8 cellular contexts compared by ENCODE assay signal in genomic region chr13:97125810-97126738, GRCh38.
DNase-seq lines count a peak whose midpoint lies in the region; ATAC-seq and TF ChIP-seq lines count a peak whose summit lies in the region.

No MANE protein-coding gene starts in this region.

- H3K27ac ChIP-seq in Peyer's patch, result peak overlapping the region in 2 of 4 donors; percentile 18 to 20

- H3K27ac Mint-ChIP-seq in T-helper 2 cell treated with Interferon-gamma antibody and Interleukin-4, amounts not matched to agents 5 μg/mL and 100 μg/mL, for 36 hours, result no peak overlapping the region

- H3K27me3 ChIP-seq in Peyer's patch, result no peaks in the 10 kb centered on the region

- TF ChIP-seq POLR2A in lower leg skin (IDR thresholded peaks at IDR 0.05) (no peak), Peyer's patch (IDR thresholded peaks at IDR 0.05) (no peak)

- WGBS in lower leg skin, 2 donors, result 35% methylated on average over 11 to 13 of the region's 13 CpGs

- H3K4me3 Mint-ChIP-seq in T-helper 2 cell treated with Interferon-gamma antibody and Interleukin-4, amounts not matched to agents 5 μg/mL and 100 μg/mL, for 36 hours, result no peak overlapping the region

- DNase-seq in GM12865 (ENCODE audit: low read depth), result peak; percentile 71
- DNase-seq in T-helper 2 cell treated with Interferon-gamma antibody and Interleukin-4, amounts not matched to agents 5 μg/mL and 100 μg/mL, for 36 hours (ENCODE audit: low spot score), result peak; percentile 17
- peak; percentile 66 to 89 for DNase-seq in lower leg skin (ENCODE audit: low spot score in 2 of 2)
- DNase-seq in activated gamma-delta T cell (lab: John Stamatoyannopoulos, UW), result no peak
- no peak for DNase-seq in NCI-H2029 treated with DMSO at 0.1 percent for 48 hours (lab: John Stamatoyannopoulos, UW)
- DNase-seq in Peyer's patch, result no peak

- ATAC-seq in GM19455 (IDR thresholded peaks at IDR 0.05; ENCODE audit: unreplicated experiment) (peak; percentile 87), HG03342 (IDR thresholded peaks at IDR 0.05; ENCODE audit: unreplicated experiment) (peak; percentile 90)

- no peaks in the 10 kb centered on the region for H3K9me3 Mint-ChIP-seq in T-helper 2 cell treated with Interferon-gamma antibody and Interleukin-4, amounts not matched to agents 5 μg/mL and 100 μg/mL, for 36 hours

- no peak for TF ChIP-seq CTCF in GM12865 (IDR thresholded peaks at IDR 0.05; ENCODE audit: insufficient read depth, low read depth, low read length, missing control alignments)
- TF ChIP-seq CTCF in lower leg skin (IDR thresholded peaks at IDR 0.05), result no peak
- peak in 2 of 6 experiments; percentile 0 to 6 for TF ChIP-seq CTCF in Peyer's patch (IDR thresholded peaks at IDR 0.05)

- H3K4me1 ChIP-seq in Peyer's patch, result peaks cover 0 to 14% (median 0%) of the 10 kb centered on the region in 4 donors

- no peak overlapping the region for H3K4me3 ChIP-seq in GM12865 (ENCODE audit: low read depth, low read length)
- H3K4me3 ChIP-seq in lower leg skin (ENCODE audit: low read depth, poor library complexity, severe bottlenecking), result no peak overlapping the region
- H3K4me3 ChIP-seq in Peyer's patch, result no peak overlapping the region

- no peaks in the 10 kb centered on the region for H3K36me3 ChIP-seq in Peyer's patch

- no peaks in the 10 kb centered on the region for H3K36me3 Mint-ChIP-seq in T-helper 2 cell treated with Interferon-gamma antibody and Interleukin-4, amounts not matched to agents 5 μg/mL and 100 μg/mL, for 36 hours (ENCODE audit: low read depth)

- intact Hi-C loops in lower leg skin (cut with DNase I; ENCODE audit: low total_unique reads), result no loop called here

- H3K4me1 Mint-ChIP-seq in T-helper 2 cell treated with Interferon-gamma antibody and Interleukin-4, amounts not matched to agents 5 μg/mL and 100 μg/mL, for 36 hours (ENCODE audit: low read depth), result peaks cover 13% of the 10 kb centered on the region

- peaks cover 19% of the 10 kb centered on the region for H3K27me3 Mint-ChIP-seq in T-helper 2 cell treated with Interferon-gamma antibody and Interleukin-4, amounts not matched to agents 5 μg/mL and 100 μg/mL, for 36 hours (ENCODE audit: low read depth)

- no peaks in the 10 kb centered on the region for H3K9me3 ChIP-seq in Peyer's patch

Comparison
In these comparisons a context has a peak if more than half of its experiments do, and no peak if none do; other contexts are left out.
1. DNase-seq: peak in GM12865 (single experiment), T-helper 2 cell treated with Interferon-gamma antibody and Interleukin-4, amounts not matched to agents 5 μg/mL and 100 μg/mL, for 36 hours (single experiment) and lower leg skin (2 of 2); none in activated gamma-delta T cell (single experiment), NCI-H2029 treated with DMSO at 0.1 percent for 48 hours (single experiment) and Peyer's patch (0 of 3).